In the genomic region with DNA sequence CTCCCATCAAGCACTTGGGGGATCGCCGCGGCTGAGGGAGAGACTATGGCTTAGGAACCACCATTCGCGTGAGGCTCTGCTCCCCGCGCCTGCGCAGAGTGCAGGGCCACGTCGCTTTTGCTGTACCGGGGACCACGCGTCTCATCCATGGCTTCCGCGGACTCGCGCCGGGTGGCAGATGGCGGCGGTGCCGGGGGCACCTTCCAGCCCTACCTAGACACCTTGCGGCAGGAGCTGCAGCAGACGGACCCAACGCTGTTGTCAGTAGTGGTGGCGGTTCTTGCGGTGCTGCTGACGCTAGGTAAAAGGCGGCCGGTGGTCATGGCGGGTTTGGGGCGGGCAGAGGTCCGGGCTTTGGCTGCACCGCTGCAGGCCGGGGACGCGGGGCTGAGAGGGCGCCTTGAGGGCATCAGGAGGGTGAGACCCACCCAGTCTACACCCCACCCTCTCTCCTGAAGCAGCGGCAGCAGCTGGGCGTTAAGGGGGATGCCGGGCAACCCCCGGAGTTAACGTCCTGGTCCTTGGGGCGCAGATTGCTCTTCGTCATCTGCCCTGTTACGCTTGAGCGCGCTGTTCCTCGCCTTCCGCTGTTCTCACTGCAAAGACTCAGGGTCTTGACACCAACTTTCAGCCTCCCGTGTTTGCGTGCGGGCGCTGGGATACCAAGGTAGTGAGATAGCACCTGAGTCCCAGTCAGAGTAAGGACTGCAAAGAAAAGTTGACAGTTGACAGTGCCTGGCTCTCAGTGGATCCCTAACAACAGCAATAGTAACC, we compare ENCODE assay signal across 1 cellular context.
TF ChIP-seq lines count a peak whose summit lies in the region.

A gene with protein sequence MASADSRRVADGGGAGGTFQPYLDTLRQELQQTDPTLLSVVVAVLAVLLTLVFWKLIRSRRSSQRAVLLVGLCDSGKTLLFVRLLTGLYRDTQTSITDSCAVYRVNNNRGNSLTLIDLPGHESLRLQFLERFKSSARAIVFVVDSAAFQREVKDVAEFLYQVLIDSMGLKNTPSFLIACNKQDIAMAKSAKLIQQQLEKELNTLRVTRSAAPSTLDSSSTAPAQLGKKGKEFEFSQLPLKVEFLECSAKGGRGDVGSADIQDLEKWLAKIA (plus strand): TSS at position 114 of the 774 bp plus-strand sequence. CDS start 34 bp downstream, at position 148.

TF ChIP-seq in GM12878, 131 proteins besides CTCF, POLR2A, EP300 and RAD21 (continued from another document):
- TF ChIP-seq, protein P1, sequence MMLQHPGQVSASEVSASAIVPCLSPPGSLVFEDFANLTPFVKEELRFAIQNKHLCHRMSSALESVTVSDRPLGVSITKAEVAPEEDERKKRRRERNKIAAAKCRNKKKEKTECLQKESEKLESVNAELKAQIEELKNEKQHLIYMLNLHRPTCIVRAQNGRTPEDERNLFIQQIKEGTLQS (IDR thresholded peaks at IDR 0.05; ENCODE audit: borderline replicate concordance, extremely low read depth, low read depth, low read length): no peak
- peak; percentile 91 for TF ChIP-seq IKZF1 (conservative IDR thresholded peaks at IDR 0.05)
- TF ChIP-seq CREM (IDR thresholded peaks at IDR 0.05; ENCODE audit: low read depth): peak; percentile 82
- TF ChIP-seq MTA3 (IDR thresholded peaks at IDR 0.05; ENCODE audit: borderline replicate concordance, low read length): no peak
- TF ChIP-seq BHLHE40 (IDR thresholded peaks at IDR 0.05; ENCODE audit: borderline replicate concordance in 1 of 2, low read depth in 2 of 2, low read length in 1 of 2): peak in 1 of 2 experiments; percentile 37; a peak in 1 of 4 replicates
- no peak for TF ChIP-seq MTA2 (IDR thresholded peaks at IDR 0.05; ENCODE audit: low read depth)
- TF ChIP-seq TCF3 (IDR thresholded peaks at IDR 0.05; ENCODE audit: borderline replicate concordance, insufficient read depth, low read depth, low read length): no peak
- no peak for TF ChIP-seq CEBPB (IDR thresholded peaks at IDR 0.05; ENCODE audit: borderline replicate concordance in 1 of 2, low read depth in 2 of 2, low read length in 2 of 2)
- no peak for TF ChIP-seq STAT1 (conservative IDR thresholded peaks at IDR 0.05)
- TF ChIP-seq, protein P2, sequence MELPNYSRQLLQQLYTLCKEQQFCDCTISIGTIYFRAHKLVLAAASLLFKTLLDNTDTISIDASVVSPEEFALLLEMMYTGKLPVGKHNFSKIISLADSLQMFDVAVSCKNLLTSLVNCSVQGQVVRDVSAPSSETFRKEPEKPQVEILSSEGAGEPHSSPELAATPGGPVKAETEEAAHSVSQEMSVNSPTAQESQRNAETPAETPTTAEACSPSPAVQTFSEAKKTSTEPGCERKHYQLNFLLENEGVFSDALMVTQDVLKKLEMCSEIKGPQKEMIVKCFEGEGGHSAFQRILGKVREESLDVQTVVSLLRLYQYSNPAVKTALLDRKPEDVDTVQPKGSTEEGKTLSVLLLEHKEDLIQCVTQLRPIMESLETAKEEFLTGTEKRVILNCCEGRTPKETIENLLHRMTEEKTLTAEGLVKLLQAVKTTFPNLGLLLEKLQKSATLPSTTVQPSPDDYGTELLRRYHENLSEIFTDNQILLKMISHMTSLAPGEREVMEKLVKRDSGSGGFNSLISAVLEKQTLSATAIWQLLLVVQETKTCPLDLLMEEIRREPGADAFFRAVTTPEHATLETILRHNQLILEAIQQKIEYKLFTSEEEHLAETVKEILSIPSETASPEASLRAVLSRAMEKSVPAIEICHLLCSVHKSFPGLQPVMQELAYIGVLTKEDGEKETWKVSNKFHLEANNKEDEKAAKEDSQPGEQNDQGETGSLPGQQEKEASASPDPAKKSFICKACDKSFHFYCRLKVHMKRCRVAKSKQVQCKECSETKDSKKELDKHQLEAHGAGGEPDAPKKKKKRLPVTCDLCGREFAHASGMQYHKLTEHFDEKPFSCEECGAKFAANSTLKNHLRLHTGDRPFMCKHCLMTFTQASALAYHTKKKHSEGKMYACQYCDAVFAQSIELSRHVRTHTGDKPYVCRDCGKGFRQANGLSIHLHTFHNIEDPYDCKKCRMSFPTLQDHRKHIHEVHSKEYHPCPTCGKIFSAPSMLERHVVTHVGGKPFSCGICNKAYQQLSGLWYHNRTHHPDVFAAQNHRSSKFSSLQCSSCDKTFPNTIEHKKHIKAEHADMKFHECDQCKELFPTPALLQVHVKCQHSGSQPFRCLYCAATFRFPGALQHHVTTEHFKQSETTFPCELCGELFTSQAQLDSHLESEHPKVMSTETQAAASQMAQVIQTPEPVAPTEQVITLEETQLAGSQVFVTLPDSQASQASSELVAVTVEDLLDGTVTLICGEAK (IDR thresholded peaks at IDR 0.05; ENCODE audit: borderline replicate concordance): no peak; the same call in 1 of the 2 replicates
- no peak for TF ChIP-seq BMI1 (IDR thresholded peaks at IDR 0.05; ENCODE audit: borderline replicate concordance)
- peak; percentile 82; the same call in 1 of the 2 replicates for TF ChIP-seq CREB1 (IDR thresholded peaks at IDR 0.05; ENCODE audit: low read depth)
- no peak for TF ChIP-seq STAT3 (IDR thresholded peaks at IDR 0.05; ENCODE audit: low read depth, low read length)
- peak; percentile 52; the same call in 1 of the 2 replicates for TF ChIP-seq GATAD2B (conservative IDR thresholded peaks at IDR 0.05; ENCODE audit: low read depth)
- no peak for TF ChIP-seq HDGF (IDR thresholded peaks at IDR 0.05)
- TF ChIP-seq, protein P3, sequence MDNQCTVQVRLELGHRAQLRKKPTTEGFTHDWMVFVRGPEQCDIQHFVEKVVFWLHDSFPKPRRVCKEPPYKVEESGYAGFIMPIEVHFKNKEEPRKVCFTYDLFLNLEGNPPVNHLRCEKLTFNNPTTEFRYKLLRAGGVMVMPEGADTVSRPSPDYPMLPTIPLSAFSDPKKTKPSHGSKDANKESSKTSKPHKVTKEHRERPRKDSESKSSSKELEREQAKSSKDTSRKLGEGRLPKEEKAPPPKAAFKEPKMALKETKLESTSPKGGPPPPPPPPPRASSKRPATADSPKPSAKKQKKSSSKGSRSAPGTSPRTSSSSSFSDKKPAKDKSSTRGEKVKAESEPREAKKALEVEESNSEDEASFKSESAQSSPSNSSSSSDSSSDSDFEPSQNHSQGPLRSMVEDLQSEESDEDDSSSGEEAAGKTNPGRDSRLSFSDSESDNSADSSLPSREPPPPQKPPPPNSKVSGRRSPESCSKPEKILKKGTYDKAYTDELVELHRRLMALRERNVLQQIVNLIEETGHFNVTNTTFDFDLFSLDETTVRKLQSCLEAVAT (IDR thresholded peaks at IDR 0.05): 0 out of 2 replicates have a peak, but pooled peaks have one; percentile 50
- TF ChIP-seq, protein P4, sequence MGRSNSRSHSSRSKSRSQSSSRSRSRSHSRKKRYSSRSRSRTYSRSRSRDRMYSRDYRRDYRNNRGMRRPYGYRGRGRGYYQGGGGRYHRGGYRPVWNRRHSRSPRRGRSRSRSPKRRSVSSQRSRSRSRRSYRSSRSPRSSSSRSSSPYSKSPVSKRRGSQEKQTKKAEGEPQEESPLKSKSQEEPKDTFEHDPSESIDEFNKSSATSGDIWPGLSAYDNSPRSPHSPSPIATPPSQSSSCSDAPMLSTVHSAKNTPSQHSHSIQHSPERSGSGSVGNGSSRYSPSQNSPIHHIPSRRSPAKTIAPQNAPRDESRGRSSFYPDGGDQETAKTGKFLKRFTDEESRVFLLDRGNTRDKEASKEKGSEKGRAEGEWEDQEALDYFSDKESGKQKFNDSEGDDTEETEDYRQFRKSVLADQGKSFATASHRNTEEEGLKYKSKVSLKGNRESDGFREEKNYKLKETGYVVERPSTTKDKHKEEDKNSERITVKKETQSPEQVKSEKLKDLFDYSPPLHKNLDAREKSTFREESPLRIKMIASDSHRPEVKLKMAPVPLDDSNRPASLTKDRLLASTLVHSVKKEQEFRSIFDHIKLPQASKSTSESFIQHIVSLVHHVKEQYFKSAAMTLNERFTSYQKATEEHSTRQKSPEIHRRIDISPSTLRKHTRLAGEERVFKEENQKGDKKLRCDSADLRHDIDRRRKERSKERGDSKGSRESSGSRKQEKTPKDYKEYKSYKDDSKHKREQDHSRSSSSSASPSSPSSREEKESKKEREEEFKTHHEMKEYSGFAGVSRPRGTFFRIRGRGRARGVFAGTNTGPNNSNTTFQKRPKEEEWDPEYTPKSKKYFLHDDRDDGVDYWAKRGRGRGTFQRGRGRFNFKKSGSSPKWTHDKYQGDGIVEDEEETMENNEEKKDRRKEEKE (IDR thresholded peaks at IDR 0.05): no peak
- TF ChIP-seq RELA (IDR thresholded peaks at IDR 0.05; ENCODE audit: borderline replicate concordance, partially characterized antibody): no peak
- 0 out of 2 replicates have a peak, but pooled peaks have one; percentile 66 for TF ChIP-seq TARDBP (IDR thresholded peaks at IDR 0.05; ENCODE audit: borderline replicate concordance)
TF ChIP-seq in GM12878: peak in this region for 30.
